In genomic region chr16:999677-1000076, GRCh38 we compare ENCODE assay signal across 1 cellular context.
TF ChIP-seq lines count a peak whose summit lies in the region.

No MANE protein-coding gene starts in this region.

TF ChIP-seq in HepG2, 621 proteins besides CTCF, POLR2A, EP300 and RAD21:
- TF ChIP-seq ZNF572 (CRISPR knock-in tag; IDR thresholded peaks at IDR 0.05) (no peak), PRPF4 (IDR thresholded peaks at IDR 0.05; ENCODE audit: low read depth, low read length, poor library complexity, severe bottlenecking) (no peak), TBX2 (CRISPR knock-in tag; IDR thresholded peaks at IDR 0.05; ENCODE audit: borderline replicate concordance) (no peak), MXD4 (CRISPR knock-in tag; IDR thresholded peaks at IDR 0.05) (no peak), MAFG (CRISPR knock-in tag; IDR thresholded peaks at IDR 0.05) (no peak), REL (CRISPR knock-in tag; conservative IDR thresholded peaks at IDR 0.05) (no peak), ZBTB40 (IDR thresholded peaks at IDR 0.05) (no peak), ZBTB40 (CRISPR knock-in tag; IDR thresholded peaks at IDR 0.05) (no peak), ZNF451 (CRISPR knock-in tag; IDR thresholded peaks at IDR 0.05) (no peak), SOX5 (CRISPR knock-in tag; IDR thresholded peaks at IDR 0.05; ENCODE audit: borderline replicate concordance) (no peak)
- TF ChIP-seq, protein P1, sequence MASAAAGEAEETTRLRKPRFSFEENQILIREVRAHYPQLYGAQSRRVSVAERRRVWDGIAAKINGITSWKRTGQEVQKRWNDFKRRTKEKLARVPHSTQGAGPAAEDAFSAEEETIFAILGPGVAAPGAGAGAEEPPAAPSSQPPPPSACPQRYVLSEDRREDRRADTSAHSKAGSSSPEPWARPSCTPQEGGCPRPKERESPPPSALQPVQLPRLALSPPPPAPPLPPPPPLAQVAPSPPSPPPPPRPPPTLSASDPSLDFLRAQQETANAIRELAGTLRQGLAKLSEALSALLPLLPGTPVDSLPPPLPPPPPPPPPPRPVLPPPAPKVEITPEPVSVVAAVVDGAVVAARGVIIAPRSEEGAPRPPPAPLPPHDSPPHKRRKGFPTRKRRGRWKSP (CRISPR knock-in tag; IDR thresholded peaks at IDR 0.05): no peak
- TF ChIP-seq, protein P2, sequence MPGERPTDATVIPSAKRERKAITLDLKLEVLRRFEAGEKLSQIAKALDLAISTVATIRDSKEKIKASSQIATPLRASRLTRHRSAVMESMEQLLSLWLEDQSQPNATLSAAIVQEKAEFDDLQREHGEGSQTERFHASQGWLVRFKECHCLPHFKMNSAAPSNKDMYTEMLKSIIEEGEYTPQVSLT (CRISPR knock-in tag; IDR thresholded peaks at IDR 0.05; ENCODE audit: borderline replicate concordance, low read depth): no peak
TF ChIP-seq in HepG2: peak in this region for 0.
